Comparison of ENCODE assay signal across 8 cellular contexts in the genomic region with DNA sequence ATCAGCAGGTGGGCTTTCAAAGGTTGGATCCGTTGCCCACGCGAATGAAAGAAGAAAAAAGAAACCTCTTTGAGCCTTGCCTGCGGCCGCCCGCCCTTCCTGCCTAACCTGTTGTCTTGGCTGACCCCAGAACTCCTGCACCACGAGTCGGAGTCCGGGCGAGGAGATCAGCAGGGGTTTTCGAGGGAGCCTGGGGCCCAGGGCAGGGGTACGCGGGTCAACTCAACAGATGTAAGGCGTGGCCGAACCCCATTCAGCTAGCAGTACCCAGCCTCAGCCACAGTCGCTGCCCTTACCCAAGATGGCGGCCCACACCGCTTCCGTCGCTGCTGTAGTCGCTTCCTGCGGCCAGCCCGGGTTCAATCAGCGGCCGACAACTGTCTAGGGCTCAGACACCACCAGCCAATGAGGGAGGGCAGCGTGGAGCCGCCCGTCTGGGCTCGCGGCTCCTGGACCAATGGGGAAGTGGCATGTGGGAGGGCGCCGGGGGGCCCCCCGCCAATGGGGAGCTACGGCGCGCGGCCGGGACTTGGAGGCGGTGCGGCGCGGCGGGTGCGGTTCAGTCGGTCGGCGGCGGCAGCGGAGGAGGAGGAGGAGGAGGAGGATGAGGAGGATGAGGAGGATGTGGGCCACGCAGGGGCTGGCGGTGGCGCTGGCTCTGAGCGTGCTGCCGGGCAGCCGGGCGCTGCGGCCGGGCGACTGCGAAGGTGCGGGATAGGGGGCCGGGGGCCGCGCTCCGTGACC. TPM values are rescaled to one million over a fixed set of nuclear protein-coding genes. Genes with fewer than 3 reads are reported as not detected.
DNase-seq lines count a peak whose midpoint lies in the region; TF ChIP-seq lines count a peak whose summit lies in the region.

Gene MANF, plus strand, starts transcription at position 562 of the 744 bp plus-strand sequence. Its CDS starts 52 bp downstream, at position 614.

- H3K18ac ChIP-seq in H9 (ENCODE audit: insufficient read length, low read depth, low read length) = peak within 1 kb of the TSS; percentile 76

- peak within 1 kb of the TSS; percentile 48 for H2BK5ac ChIP-seq in H9 (ENCODE audit: insufficient read length, low read length)

- no peak within 1 kb of the TSS for H3K23ac ChIP-seq in H9 (ENCODE audit: insufficient read length, low read depth, low read length)

- peak; percentile 99 for DNase-seq in H9
- DNase-seq in MG63 = peak; percentile 97
- peak; percentile 88 for DNase-seq in SHP77 treated with DMSO at 0.1 percent for 48 hours (lab: John Stamatoyannopoulos, UW)
- DNase-seq in activated effector memory CD4-positive, alpha-beta T cell treated with anti-CD3 and anti-CD28 coated beads, Interleukin-2, amount 50 U/mL, for 16 hours = peak; percentile 99
- DNase-seq in fibroblast of pulmonary artery (ENCODE audit: low read depth) = peak; percentile 98

- no peak within 1 kb of the TSS for H2BK120ac ChIP-seq in H9 (ENCODE audit: low read depth, low read length, poor library complexity, severe bottlenecking)

- peak within 1 kb of the TSS; percentile 7 for H3K56ac ChIP-seq in H9 (ENCODE audit: insufficient read length, low read depth, low read length)

- H4K8ac ChIP-seq in H9 (replicated peaks; ENCODE audit: insufficient read length, low read depth, low read length) = no peak within 1 kb of the TSS

- WGBS in H9 (ENCODE audit: extremely low coverage, insufficient read length, low lambda C conversion rate) = no CpG with 5 or more reads among the region's 65 CpGs

- H3K9me3 Mint-ChIP-seq in H9 (no peaks in the 10 kb centered on the region; a peak in 1 of 5 replicates), nephron (no peaks in the 10 kb centered on the region)
- no peaks in the 10 kb centered on the region for H3K9me3 Mint-ChIP-seq in stimulated activated naive CD8-positive, alpha-beta T cell treated with anti-CD3 and anti-CD28 coated beads, Interleukin-15, Interleukin-2, amounts not matched to agents 100 ng/mL and 50 ng/mL, for 24 hours

- peak within 1 kb of the TSS; percentile 99 to 100 (median 99) for H3K27ac Mint-ChIP-seq in H9
- H3K27ac Mint-ChIP-seq in nephron = peak within 1 kb of the TSS; percentile 98 to 99 (median 99)
- peak within 1 kb of the TSS; percentile 99 for H3K27ac Mint-ChIP-seq in stimulated activated naive CD8-positive, alpha-beta T cell treated with anti-CD3 and anti-CD28 coated beads, Interleukin-15, Interleukin-2, amounts not matched to agents 100 ng/mL and 50 ng/mL, for 24 hours

- H3K4me1 Mint-ChIP-seq in H9 (peaks cover 34 to 44% of the 10 kb centered on the region in 2 experiments), nephron (peaks cover 54% of the 10 kb centered on the region)
- peaks cover 54% of the 10 kb centered on the region for H3K4me1 Mint-ChIP-seq in stimulated activated naive CD8-positive, alpha-beta T cell treated with anti-CD3 and anti-CD28 coated beads, Interleukin-15, Interleukin-2, amounts not matched to agents 100 ng/mL and 50 ng/mL, for 24 hours (ENCODE audit: low read depth)

- H3T11ph ChIP-seq in H9 (ENCODE audit: low read length) = no peak within 1 kb of the TSS

- no peak within 1 kb of the TSS for H2AFZ ChIP-seq in H9 (ENCODE audit: low read length)

- peak within 1 kb of the TSS; percentile 89 for H3K4me2 ChIP-seq in H9 (ENCODE audit: insufficient read depth, insufficient read length, low read length)

- H3K9me3 ChIP-seq in ES-I3 (ENCODE audit: control insufficient read depth, insufficient read depth, low read length) (0 out of 2 replicates have a peak, but pooled peaks cover 3% of the 10 kb centered on the region), H9 (ENCODE audit: control insufficient read depth, low read depth, low read length) (no peaks in the 10 kb centered on the region), MG63 (no peaks in the 10 kb centered on the region)

- H2BK12ac ChIP-seq in H9 (ENCODE audit: insufficient read length, low read depth, low read length) = no peak within 1 kb of the TSS

- H3K79me2 ChIP-seq in H9 (ENCODE audit: insufficient read depth, low read length) = peaks cover 11% of the 10 kb centered on the region

- peak within 1 kb of the TSS; percentile 80 for H3K27ac ChIP-seq in H9 (ENCODE audit: insufficient read length, low read depth, low read length)

- peak within 1 kb of the TSS; percentile 94 for H3K14ac ChIP-seq in H9 (ENCODE audit: insufficient read depth, low read length)

- H3K27me3 ChIP-seq in H9 (ENCODE audit: insufficient read depth, low read length) = no peaks in the 10 kb centered on the region
- no peaks in the 10 kb centered on the region for H3K27me3 ChIP-seq in MG63

- H3K36me3 Mint-ChIP-seq in H9 (ENCODE audit: insufficient read depth in 1 of 3, low read depth in 3 of 3) (peaks cover 30 to 46% (median 43%) of the 10 kb centered on the region in 3 experiments), nephron (ENCODE audit: low read depth) (peaks cover 31% of the 10 kb centered on the region)
- H3K36me3 Mint-ChIP-seq in stimulated activated naive CD8-positive, alpha-beta T cell treated with anti-CD3 and anti-CD28 coated beads, Interleukin-15, Interleukin-2, amounts not matched to agents 100 ng/mL and 50 ng/mL, for 24 hours (ENCODE audit: low read depth) = peaks cover 44% of the 10 kb centered on the region

- peaks cover 16% of the 10 kb centered on the region for H3K23me2 ChIP-seq in H9 (ENCODE audit: insufficient read length, low read depth, low read length, poor library complexity, severe bottlenecking)

- H3K79me1 ChIP-seq in H9 (ENCODE audit: insufficient read depth, low read depth, low read length, poor library complexity, severe bottlenecking) = peaks cover 3% of the 10 kb centered on the region

- H3K4me3 ChIP-seq in MG63 (peak within 1 kb of the TSS; percentile 96), fibroblast of pulmonary artery (replicated peaks; ENCODE audit: low read depth, low read length) (peak within 1 kb of the TSS; percentile 83)

- H4K91ac ChIP-seq in H9 (ENCODE audit: insufficient read length, low read depth, low read length) = peak within 1 kb of the TSS; percentile 71

- H3K4me3 Mint-ChIP-seq in H9 (peak within 1 kb of the TSS; percentile 95 to 98), nephron (peak within 1 kb of the TSS; percentile 99)
- H3K4me3 Mint-ChIP-seq in stimulated activated naive CD8-positive, alpha-beta T cell treated with anti-CD3 and anti-CD28 coated beads, Interleukin-15, Interleukin-2, amounts not matched to agents 100 ng/mL and 50 ng/mL, for 24 hours = peak within 1 kb of the TSS; percentile 100

- H4K5ac ChIP-seq in H9 (ENCODE audit: insufficient read length, low read depth, low read length) = peak within 1 kb of the TSS; percentile 63

- H3K4me1 ChIP-seq in ES-I3 (ENCODE audit: insufficient read depth, low read length) (peaks cover 4% of the 10 kb centered on the region), H9 (ENCODE audit: insufficient read depth, low read length) (0 out of 2 replicates have a peak, but pooled peaks cover 6% of the 10 kb centered on the region)

- H2BK20ac ChIP-seq in H9 (ENCODE audit: low read depth, low read length, poor library complexity, severe bottlenecking) = no peak within 1 kb of the TSS

- peak within 1 kb of the TSS; percentile 62; the same call in 1 of the 2 replicates for H3K4ac ChIP-seq in H9 (ENCODE audit: low read depth, low read length)

- no peak within 1 kb of the TSS for H2AK5ac ChIP-seq in H9 (ENCODE audit: insufficient read length, low read length)

- H2BK15ac ChIP-seq in H9 (ENCODE audit: low read depth, low read length) = no peak within 1 kb of the TSS

- H4K20me1 ChIP-seq in H9 (ENCODE audit: control insufficient read depth, insufficient read depth, insufficient read length) = no peaks in the 10 kb centered on the region

- TF ChIP-seq CTCF in H9 (conservative IDR thresholded peaks at IDR 0.05) = no peak
- TF ChIP-seq CTCF in fibroblast of pulmonary artery (IDR thresholded peaks at IDR 0.05; ENCODE audit: low read length, missing control alignments) = no peak
- TF ChIP-seq CTCF in nephron (IDR thresholded peaks at IDR 0.05; ENCODE audit: unreplicated experiment in 3 of 3) = no peak

- peak within 1 kb of the TSS; percentile 81 for H3K9ac ChIP-seq in ES-I3 (ENCODE audit: low read depth, low read length)
- H3K9ac ChIP-seq in H9 (ENCODE audit: extremely low read depth, insufficient read length, low read length) = peak within 1 kb of the TSS; percentile 97

- H3K27me3 Mint-ChIP-seq in H9 (ENCODE audit: low read depth) (peaks cover 2% of the 10 kb centered on the region; the same call in 1 of the 2 replicates), nephron (ENCODE audit: low read depth) (no peaks in the 10 kb centered on the region)
- no peaks in the 10 kb centered on the region for H3K27me3 Mint-ChIP-seq in stimulated activated naive CD8-positive, alpha-beta T cell treated with anti-CD3 and anti-CD28 coated beads, Interleukin-15, Interleukin-2, amounts not matched to agents 100 ng/mL and 50 ng/mL, for 24 hours

- H3K36me3 ChIP-seq in ES-I3 (ENCODE audit: insufficient read depth, low read length) (peaks cover 16% of the 10 kb centered on the region), MG63 (peaks cover 33% of the 10 kb centered on the region)

RNA-seq across cellular contexts. Expression of gene MANF, which starts in this region (rescaled TPM):
- 145 and 148 TPM in 2 replicates for total RNA-seq in H9 (2021)
- 94.0 and 129 TPM in 2 replicates for total RNA-seq in MG63 (2014; rRNA removed; shearing (Covaris generic); ENCODE audit: low replicate concordance)

Comparison
In these comparisons a context has a peak if more than half of its experiments do, and no peak if none do; other contexts are left out.
1. Peak in every context shown above with its lines: DNase-seq, H3K4me3 ChIP-seq and H3K27ac ChIP-seq.